1 cellular context compared by ENCODE assay signal in the genomic region with DNA sequence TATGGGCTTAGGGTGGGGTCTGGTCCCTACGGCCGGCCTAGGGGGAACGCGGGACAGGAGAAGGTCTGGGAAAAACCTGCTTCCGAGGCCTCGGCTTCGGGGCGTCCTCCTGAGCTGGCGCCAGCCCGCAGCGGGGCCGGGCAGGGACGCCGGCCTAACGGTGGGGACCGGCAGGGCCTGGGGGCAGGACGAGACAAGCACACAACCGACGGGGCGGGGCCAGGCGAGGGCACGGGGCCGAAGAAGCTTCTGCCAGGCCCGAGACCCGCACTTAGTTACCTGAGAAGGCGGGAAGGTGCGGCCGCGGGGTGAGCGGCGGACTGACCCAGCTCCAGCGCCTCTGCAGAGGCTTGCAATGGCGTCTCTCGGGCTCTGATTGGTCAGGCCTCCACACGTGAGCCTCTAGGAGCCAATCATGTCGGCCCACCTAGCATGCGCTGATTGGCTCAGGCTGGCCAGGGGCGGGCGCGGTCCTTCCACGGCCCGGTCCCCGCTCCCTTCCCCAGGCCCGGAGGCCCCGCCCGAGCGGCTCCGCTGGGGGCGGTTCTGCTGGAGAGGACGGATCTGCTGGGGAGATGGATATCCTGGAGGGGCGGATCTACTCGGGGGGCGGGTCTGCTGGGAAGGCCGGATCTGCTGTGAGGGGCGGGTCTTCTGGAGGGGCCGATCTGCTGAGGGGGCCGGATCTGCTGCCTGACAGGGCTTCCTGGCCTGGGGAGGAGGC.
TF ChIP-seq lines count a peak whose summit lies in the region.

No MANE protein-coding gene starts in this region.

TF ChIP-seq in HepG2, 621 proteins besides CTCF, POLR2A, EP300 and RAD21 (continued from another document and continues in another):
- TF ChIP-seq, protein P1, sequence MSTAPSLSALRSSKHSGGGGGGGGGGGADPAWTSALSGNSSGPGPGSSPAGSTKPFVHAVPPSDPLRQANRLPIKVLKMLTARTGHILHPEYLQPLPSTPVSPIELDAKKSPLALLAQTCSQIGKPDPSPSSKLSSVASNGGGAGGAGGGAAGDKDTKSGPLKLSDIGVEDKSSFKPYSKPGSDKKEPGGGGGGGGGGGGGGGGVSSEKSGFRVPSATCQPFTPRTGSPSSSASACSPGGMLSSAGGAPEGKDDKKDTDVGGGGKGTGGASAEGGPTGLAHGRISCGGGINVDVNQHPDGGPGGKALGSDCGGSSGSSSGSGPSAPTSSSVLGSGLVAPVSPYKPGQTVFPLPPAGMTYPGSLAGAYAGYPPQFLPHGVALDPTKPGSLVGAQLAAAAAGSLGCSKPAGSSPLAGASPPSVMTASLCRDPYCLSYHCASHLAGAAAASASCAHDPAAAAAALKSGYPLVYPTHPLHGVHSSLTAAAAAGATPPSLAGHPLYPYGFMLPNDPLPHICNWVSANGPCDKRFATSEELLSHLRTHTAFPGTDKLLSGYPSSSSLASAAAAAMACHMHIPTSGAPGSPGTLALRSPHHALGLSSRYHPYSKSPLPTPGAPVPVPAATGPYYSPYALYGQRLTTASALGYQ (CRISPR knock-in tag; IDR thresholded peaks at IDR 0.05), result no peak
- TF ChIP-seq, protein P2, sequence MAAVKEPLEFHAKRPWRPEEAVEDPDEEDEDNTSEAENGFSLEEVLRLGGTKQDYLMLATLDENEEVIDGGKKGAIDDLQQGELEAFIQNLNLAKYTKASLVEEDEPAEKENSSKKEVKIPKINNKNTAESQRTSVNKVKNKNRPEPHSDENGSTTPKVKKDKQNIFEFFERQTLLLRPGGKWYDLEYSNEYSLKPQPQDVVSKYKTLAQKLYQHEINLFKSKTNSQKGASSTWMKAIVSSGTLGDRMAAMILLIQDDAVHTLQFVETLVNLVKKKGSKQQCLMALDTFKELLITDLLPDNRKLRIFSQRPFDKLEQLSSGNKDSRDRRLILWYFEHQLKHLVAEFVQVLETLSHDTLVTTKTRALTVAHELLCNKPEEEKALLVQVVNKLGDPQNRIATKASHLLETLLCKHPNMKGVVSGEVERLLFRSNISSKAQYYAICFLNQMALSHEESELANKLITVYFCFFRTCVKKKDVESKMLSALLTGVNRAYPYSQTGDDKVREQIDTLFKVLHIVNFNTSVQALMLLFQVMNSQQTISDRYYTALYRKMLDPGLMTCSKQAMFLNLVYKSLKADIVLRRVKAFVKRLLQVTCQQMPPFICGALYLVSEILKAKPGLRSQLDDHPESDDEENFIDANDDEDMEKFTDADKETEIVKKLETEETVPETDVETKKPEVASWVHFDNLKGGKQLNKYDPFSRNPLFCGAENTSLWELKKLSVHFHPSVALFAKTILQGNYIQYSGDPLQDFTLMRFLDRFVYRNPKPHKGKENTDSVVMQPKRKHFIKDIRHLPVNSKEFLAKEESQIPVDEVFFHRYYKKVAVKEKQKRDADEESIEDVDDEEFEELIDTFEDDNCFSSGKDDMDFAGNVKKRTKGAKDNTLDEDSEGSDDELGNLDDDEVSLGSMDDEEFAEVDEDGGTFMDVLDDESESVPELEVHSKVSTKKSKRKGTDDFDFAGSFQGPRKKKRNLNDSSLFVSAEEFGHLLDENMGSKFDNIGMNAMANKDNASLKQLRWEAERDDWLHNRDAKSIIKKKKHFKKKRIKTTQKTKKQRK (IDR thresholded peaks at IDR 0.05; ENCODE audit: low read length), result no peak
- TF ChIP-seq ZNF234 (CRISPR knock-in tag; conservative IDR thresholded peaks at IDR 0.05) (no peak; the same call in 1 of the 2 replicates), NCOA1 (CRISPR knock-in tag; IDR thresholded peaks at IDR 0.05) (no peak), ZNF383 (CRISPR knock-in tag; IDR thresholded peaks at IDR 0.05; ENCODE audit: borderline replicate concordance) (no peak), BRCA1 (CRISPR knock-in tag; IDR thresholded peaks at IDR 0.05) (no peak), ZNF619 (CRISPR knock-in tag; IDR thresholded peaks at IDR 0.05) (no peak), JARID2 (CRISPR knock-in tag; IDR thresholded peaks at IDR 0.05; ENCODE audit: insufficient replicate concordance) (no peak), REXO4 (CRISPR knock-in tag; IDR thresholded peaks at IDR 0.05; ENCODE audit: borderline replicate concordance) (peak; percentile 75; the same call in 1 of the 2 replicates), ZNF24 (IDR thresholded peaks at IDR 0.05) (no peak), ETV5 (CRISPR knock-in tag; IDR thresholded peaks at IDR 0.05; ENCODE audit: borderline replicate concordance) (no peak), ZNF331 (CRISPR knock-in tag; IDR thresholded peaks at IDR 0.05) (no peak), ZSCAN12 (CRISPR knock-in tag; IDR thresholded peaks at IDR 0.05) (no peak; the same call in none of the 2 replicates), ZNF101 (CRISPR knock-in tag; IDR thresholded peaks at IDR 0.05; ENCODE audit: borderline replicate concordance, low read depth) (no peak), ATF1 (CRISPR knock-in tag; IDR thresholded peaks at IDR 0.05) (peak; percentile 82), NONO (IDR thresholded peaks at IDR 0.05) (no peak), NONO (CRISPR knock-in tag; conservative IDR thresholded peaks at IDR 0.05) (peak; percentile 64; the same call in 1 of the 2 replicates), ZNF562 (CRISPR knock-in tag; IDR thresholded peaks at IDR 0.05; ENCODE audit: borderline replicate concordance) (no peak), ZNF550 (CRISPR knock-in tag; IDR thresholded peaks at IDR 0.05; ENCODE audit: borderline replicate concordance) (peak; percentile 36; the same call in 1 of the 2 replicates), ZNF614 (CRISPR knock-in tag; IDR thresholded peaks at IDR 0.05; ENCODE audit: borderline replicate concordance) (no peak; the same call in 1 of the 2 replicates), ARNT2 (CRISPR knock-in tag; IDR thresholded peaks at IDR 0.05; ENCODE audit: low read depth) (no peak), HNF4G (IDR thresholded peaks at IDR 0.05; ENCODE audit: borderline replicate concordance, low read depth, low read length) (no peak), HNF4G (CRISPR knock-in tag; IDR thresholded peaks at IDR 0.05; ENCODE audit: borderline replicate concordance, low read depth) (peak; percentile 63; the same call in 1 of the 2 replicates), SCMH1 (CRISPR knock-in tag; IDR thresholded peaks at IDR 0.05; ENCODE audit: borderline replicate concordance) (no peak), MIXL1 (CRISPR knock-in tag; IDR thresholded peaks at IDR 0.05) (no peak), JUNB (CRISPR knock-in tag; IDR thresholded peaks at IDR 0.05; ENCODE audit: borderline replicate concordance) (no peak), ZNF260 (CRISPR knock-in tag; IDR thresholded peaks at IDR 0.05; ENCODE audit: borderline replicate concordance, low read depth) (0 out of 2 replicates have a peak, but pooled peaks have one; percentile 46), ADNP (CRISPR knock-in tag; IDR thresholded peaks at IDR 0.05) (no peak)
- TF ChIP-seq, protein P3, sequence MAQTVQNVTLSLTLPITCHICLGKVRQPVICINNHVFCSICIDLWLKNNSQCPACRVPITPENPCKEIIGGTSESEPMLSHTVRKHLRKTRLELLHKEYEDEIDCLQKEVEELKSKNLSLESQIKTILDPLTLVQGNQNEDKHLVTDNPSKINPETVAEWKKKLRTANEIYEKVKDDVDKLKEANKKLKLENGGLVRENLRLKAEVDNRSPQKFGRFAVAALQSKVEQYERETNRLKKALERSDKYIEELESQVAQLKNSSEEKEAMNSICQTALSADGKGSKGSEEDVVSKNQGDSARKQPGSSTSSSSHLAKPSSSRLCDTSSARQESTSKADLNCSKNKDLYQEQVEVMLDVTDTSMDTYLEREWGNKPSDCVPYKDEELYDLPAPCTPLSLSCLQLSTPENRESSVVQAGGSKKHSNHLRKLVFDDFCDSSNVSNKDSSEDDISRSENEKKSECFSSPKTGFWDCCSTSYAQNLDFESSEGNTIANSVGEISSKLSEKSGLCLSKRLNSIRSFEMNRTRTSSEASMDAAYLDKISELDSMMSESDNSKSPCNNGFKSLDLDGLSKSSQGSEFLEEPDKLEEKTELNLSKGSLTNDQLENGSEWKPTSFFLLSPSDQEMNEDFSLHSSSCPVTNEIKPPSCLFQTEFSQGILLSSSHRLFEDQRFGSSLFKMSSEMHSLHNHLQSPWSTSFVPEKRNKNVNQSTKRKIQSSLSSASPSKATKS (CRISPR knock-in tag; IDR thresholded peaks at IDR 0.05), result no peak
- TF ChIP-seq, protein P4, sequence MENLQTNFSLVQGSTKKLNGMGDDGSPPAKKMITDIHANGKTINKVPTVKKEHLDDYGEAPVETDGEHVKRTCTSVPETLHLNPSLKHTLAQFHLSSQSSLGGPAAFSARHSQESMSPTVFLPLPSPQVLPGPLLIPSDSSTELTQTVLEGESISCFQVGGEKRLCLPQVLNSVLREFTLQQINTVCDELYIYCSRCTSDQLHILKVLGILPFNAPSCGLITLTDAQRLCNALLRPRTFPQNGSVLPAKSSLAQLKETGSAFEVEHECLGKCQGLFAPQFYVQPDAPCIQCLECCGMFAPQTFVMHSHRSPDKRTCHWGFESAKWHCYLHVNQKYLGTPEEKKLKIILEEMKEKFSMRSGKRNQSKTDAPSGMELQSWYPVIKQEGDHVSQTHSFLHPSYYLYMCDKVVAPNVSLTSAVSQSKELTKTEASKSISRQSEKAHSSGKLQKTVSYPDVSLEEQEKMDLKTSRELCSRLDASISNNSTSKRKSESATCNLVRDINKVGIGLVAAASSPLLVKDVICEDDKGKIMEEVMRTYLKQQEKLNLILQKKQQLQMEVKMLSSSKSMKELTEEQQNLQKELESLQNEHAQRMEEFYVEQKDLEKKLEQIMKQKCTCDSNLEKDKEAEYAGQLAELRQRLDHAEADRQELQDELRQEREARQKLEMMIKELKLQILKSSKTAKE (CRISPR knock-in tag; IDR thresholded peaks at IDR 0.05; ENCODE audit: borderline replicate concordance), result no peak
- TF ChIP-seq, protein P5, sequence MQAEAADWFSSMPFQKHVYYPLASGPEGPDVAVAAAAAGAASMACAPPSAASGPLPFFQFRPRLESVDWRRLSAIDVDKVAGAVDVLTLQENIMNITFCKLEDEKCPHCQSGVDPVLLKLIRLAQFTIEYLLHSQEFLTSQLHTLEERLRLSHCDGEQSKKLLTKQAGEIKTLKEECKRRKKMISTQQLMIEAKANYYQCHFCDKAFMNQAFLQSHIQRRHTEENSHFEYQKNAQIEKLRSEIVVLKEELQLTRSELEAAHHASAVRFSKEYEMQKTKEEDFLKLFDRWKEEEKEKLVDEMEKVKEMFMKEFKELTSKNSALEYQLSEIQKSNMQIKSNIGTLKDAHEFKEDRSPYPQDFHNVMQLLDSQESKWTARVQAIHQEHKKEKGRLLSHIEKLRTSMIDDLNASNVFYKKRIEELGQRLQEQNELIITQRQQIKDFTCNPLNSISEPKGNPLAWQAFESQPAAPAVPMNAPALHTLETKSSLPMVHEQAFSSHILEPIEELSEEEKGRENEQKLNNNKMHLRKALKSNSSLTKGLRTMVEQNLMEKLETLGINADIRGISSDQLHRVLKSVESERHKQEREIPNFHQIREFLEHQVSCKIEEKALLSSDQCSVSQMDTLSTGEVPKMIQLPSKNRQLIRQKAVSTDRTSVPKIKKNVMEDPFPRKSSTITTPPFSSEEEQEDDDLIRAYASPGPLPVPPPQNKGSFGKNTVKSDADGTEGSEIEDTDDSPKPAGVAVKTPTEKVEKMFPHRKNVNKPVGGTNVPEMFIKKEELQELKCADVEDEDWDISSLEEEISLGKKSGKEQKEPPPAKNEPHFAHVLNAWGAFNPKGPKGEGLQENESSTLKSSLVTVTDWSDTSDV (CRISPR knock-in tag; IDR thresholded peaks at IDR 0.05), result 0 out of 2 replicates have a peak, but pooled peaks have one; percentile 18
- TF ChIP-seq, protein P6, sequence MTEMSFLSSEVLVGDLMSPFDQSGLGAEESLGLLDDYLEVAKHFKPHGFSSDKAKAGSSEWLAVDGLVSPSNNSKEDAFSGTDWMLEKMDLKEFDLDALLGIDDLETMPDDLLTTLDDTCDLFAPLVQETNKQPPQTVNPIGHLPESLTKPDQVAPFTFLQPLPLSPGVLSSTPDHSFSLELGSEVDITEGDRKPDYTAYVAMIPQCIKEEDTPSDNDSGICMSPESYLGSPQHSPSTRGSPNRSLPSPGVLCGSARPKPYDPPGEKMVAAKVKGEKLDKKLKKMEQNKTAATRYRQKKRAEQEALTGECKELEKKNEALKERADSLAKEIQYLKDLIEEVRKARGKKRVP (CRISPR knock-in tag; IDR thresholded peaks at IDR 0.05), result no peak
- TF ChIP-seq, protein P7, sequence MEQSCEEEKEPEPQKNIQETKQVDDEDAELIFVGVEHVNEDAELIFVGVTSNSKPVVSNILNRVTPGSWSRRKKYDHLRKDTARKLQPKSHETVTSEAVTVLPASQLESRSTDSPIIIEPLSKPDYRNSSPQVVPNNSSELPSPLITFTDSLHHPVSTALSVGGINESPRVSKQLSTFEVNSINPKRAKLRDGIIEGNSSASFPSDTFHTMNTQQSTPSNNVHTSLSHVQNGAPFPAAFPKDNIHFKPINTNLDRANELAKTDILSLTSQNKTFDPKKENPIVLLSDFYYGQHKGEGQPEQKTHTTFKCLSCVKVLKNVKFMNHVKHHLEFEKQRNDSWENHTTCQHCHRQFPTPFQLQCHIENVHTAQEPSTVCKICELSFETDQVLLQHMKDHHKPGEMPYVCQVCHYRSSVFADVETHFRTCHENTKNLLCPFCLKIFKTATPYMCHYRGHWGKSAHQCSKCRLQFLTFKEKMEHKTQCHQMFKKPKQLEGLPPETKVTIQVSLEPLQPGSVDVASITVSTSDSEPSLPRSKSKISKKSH (CRISPR knock-in tag; IDR thresholded peaks at IDR 0.05; ENCODE audit: borderline replicate concordance), result peak; percentile 7
- TF ChIP-seq, protein P8, sequence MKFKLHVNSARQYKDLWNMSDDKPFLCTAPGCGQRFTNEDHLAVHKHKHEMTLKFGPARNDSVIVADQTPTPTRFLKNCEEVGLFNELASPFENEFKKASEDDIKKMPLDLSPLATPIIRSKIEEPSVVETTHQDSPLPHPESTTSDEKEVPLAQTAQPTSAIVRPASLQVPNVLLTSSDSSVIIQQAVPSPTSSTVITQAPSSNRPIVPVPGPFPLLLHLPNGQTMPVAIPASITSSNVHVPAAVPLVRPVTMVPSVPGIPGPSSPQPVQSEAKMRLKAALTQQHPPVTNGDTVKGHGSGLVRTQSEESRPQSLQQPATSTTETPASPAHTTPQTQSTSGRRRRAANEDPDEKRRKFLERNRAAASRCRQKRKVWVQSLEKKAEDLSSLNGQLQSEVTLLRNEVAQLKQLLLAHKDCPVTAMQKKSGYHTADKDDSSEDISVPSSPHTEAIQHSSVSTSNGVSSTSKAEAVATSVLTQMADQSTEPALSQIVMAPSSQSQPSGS (CRISPR knock-in tag; IDR thresholded peaks at IDR 0.05), result no peak
- TF ChIP-seq, protein P9, sequence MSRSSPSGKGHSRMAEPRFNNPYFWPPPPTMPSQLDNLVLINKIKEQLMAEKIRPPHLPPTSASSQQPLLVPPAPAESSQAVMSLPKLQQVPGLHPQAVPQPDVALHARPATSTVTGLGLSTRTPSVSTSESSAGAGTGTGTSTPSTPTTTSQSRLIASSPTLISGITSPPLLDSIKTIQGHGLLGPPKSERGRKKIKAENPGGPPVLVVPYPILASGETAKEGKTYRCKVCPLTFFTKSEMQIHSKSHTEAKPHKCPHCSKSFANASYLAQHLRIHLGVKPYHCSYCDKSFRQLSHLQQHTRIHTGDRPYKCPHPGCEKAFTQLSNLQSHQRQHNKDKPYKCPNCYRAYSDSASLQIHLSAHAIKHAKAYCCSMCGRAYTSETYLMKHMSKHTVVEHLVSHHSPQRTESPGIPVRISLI (CRISPR knock-in tag; IDR thresholded peaks at IDR 0.05; ENCODE audit: borderline replicate concordance), result no peak
